ENCODE assay signal across 9 cellular contexts in genomic region chr3:156161172-156161571, GRCh38. TPM values are rescaled to one million over a fixed set of nuclear protein-coding genes. Genes with fewer than 3 reads are reported as not detected.
A peak's percentile ranks its signal among the peaks of the same experiment; 100 is the strongest.
DNase-seq lines count a peak whose midpoint lies in the region; ATAC-seq and TF ChIP-seq lines count a peak whose summit lies in the region.
"Had no signal": no experiment of that assay in that cellular context is flagged by ENCODE, and none has a peak within 500 bp of the region (broad histone marks: within the 10 kb centered on the region; RNA-seq: fewer than 3 reads in every experiment).

No MANE protein-coding gene starts in this region.

- no peaks in the 10 kb centered on the region for H3K36me3 Mint-ChIP-seq in T-helper 17 cell (ENCODE audit: low read depth)
- H3K36me3 Mint-ChIP-seq in naive B cell, result no peaks in the 10 kb centered on the region

- H3K27ac Mint-ChIP-seq in T-helper 17 cell, result peak overlapping the region; percentile 93
- peak overlapping the region in 1 of 6 donors; percentile 6 for H3K27ac Mint-ChIP-seq in naive B cell

- no peaks in the 10 kb centered on the region for H3K9me3 ChIP-seq in T-helper 17 cell (ENCODE audit: control insufficient read depth, low read length, poor library complexity, severe bottlenecking)
- no peaks in the 10 kb centered on the region for H3K9me3 ChIP-seq in tibial nerve

- peaks cover 13% of the 10 kb centered on the region for H3K27me3 Mint-ChIP-seq in T-helper 17 cell
- H3K27me3 Mint-ChIP-seq in naive B cell, result peaks cover 0 to 4% (median 0%) of the 10 kb centered on the region in 3 donors

- TF ChIP-seq POLR2A in tibial nerve (IDR thresholded peaks at IDR 0.05), result no peak

- ATAC-seq in GM18868 (IDR thresholded peaks at IDR 0.05; ENCODE audit: unreplicated experiment) (peak; percentile 71), HG02798 (IDR thresholded peaks at IDR 0.05; ENCODE audit: poor library complexity, unreplicated experiment) (peak; percentile 31), T-helper 17 cell (peak; percentile 88), naive B cell (ENCODE audit: low read depth in 2 of 2) (peak; percentile 18 to 58), HG03175 (IDR thresholded peaks at IDR 0.05; ENCODE audit: unreplicated experiment) (no peak)

- no peaks in the 10 kb centered on the region for H3K27me3 ChIP-seq in tibial nerve

- TF ChIP-seq CTCF in tibial nerve (IDR thresholded peaks at IDR 0.05), result no peak

- H3K9me3 Mint-ChIP-seq in naive B cell, result peaks cover 0 to 2% (median 0%) of the 10 kb centered on the region in 7 donors

- DNase-seq in T-helper 17 cell, result peak in 1 of 3 donors; percentile 21
- DNase-seq in naive B cell, result no peak
- DNase-seq in tibial nerve (ENCODE audit: low spot score in 2 of 2), result no peak
- no peak for DNase-seq in NAMALWA (ENCODE audit: low spot score)
- no peak for DNase-seq in DMS 273 (lab: John Stamatoyannopoulos, UW; ENCODE audit: unreplicated experiment)

- H3K36me3 ChIP-seq in tibial nerve, result no peaks in the 10 kb centered on the region

- H3K4me3 ChIP-seq in tibial nerve, result no peak overlapping the region

- WGBS in tibial nerve, 2 donors, result 39 to 44% methylated on average over 1 of the region's 1 CpG

- TF ChIP-seq EP300 in tibial nerve (IDR thresholded peaks at IDR 0.05), result no peak

- no peak overlapping the region for H3K27ac ChIP-seq in tibial nerve

- H3K4me1 ChIP-seq in tibial nerve, result peaks cover 0 to 8% (median 0%) of the 10 kb centered on the region in 4 donors

- H3K4me3 Mint-ChIP-seq in T-helper 17 cell (peak overlapping the region; percentile 66), naive B cell (peak overlapping the region in 3 of 8 donors; percentile 0 to 60 (median 7))

- H3K4me1 Mint-ChIP-seq in T-helper 17 cell (peaks cover 14% of the 10 kb centered on the region), naive B cell (peaks cover 5 to 12% (median 12%) of the 10 kb centered on the region in 3 donors)

RNA-seq across cellular contexts. Expression of gene KCNAB1, which starts 40.8 kb away (rescaled TPM):
- total RNA-seq in T-helper 17 cell (under 1 TPM in 1 of 2 donors, not detected in 1; 0.26 TPM), tibial nerve (10 to 100 TPM in 1 of 4 donors, 1 to 10 TPM in 3; 4.2 to 11.4 (median 7.8) TPM)
- under 1 TPM in 5 of 6 donors, not detected in 1; 0.05 to 0.30 (median 0.19) TPM for polyA plus RNA-seq in naive B cell (ENCODE audit: low read depth in 6 of 6)
- total RNA-seq: NCI-H460 had no signal
